In genomic region chr1:84573967-84574842, GRCh38 we compare ENCODE assay signal across 8 cellular contexts. TPM values are rescaled to one million over a fixed set of nuclear protein-coding genes. Genes with fewer than 3 reads are reported as not detected.
DNase-seq lines count a peak whose midpoint lies in the region; ATAC-seq and TF ChIP-seq lines count a peak whose summit lies in the region.

Gene CTBS, minus strand, starts transcription at chr1:84574440. Its CDS starts 25 bp downstream, at chr1:84574415.

- no peaks in the 10 kb centered on the region for H3K27me3 Mint-ChIP-seq in activated naive CD8-positive, alpha-beta T cell treated with anti-CD3 and anti-CD28 coated beads for 36 hours
- peaks cover 4% of the 10 kb centered on the region for H3K27me3 Mint-ChIP-seq in glutamatergic neuron (ENCODE audit: unreplicated experiment)

- peak; percentile 73 for TF ChIP-seq POLR2A in NB4 (IDR thresholded peaks at IDR 0.05; ENCODE audit: extremely low read depth, insufficient read length)

- peaks cover 29% of the 10 kb centered on the region for H3K79me2 ChIP-seq in osteoblast (ENCODE audit: insufficient read depth, low read length)

- H3K9me3 ChIP-seq in osteoblast (ENCODE audit: low read depth, low read length) (no peaks in the 10 kb centered on the region), thoracic aorta (no peaks in the 10 kb centered on the region)

- peak within 1 kb of the TSS; percentile 95 for H3K4me3 Mint-ChIP-seq in activated naive CD8-positive, alpha-beta T cell treated with anti-CD3 and anti-CD28 coated beads for 36 hours
- peak within 1 kb of the TSS; percentile 95 for H3K4me3 Mint-ChIP-seq in glutamatergic neuron (ENCODE audit: unreplicated experiment)

- peak within 1 kb of the TSS; percentile 90 for H3K4me2 ChIP-seq in osteoblast (ENCODE audit: insufficient read depth, low read length)

- CTCF ChIA-PET in GM10248 (lab: Yijun Ruan, JAX): interaction anchor here (0.7 to 2.6 kb wide), 14 partner anchors 9 to 371 kb away, joined by 3 to 8 read pairs (median 5); partner anchors contain the start of genes GNG5 and SPATA1

- peaks cover 34% of the 10 kb centered on the region for H3K4me1 ChIP-seq in osteoblast (ENCODE audit: insufficient read depth, low read length)
- H3K4me1 ChIP-seq in thoracic aorta (ENCODE audit: control insufficient read depth in 1 of 2, low read depth in 2 of 2): peaks cover 13 to 24% of the 10 kb centered on the region in 2 donors

- H3K4me3 ChIP-seq in NB4 (ENCODE audit: low read depth, low read length) (peak within 1 kb of the TSS; percentile 90), osteoblast (ENCODE audit: insufficient read depth, low read length) (peak within 1 kb of the TSS; percentile 81), thoracic aorta (peak within 1 kb of the TSS; percentile 77)

- peaks cover 34% of the 10 kb centered on the region for H3K4me1 Mint-ChIP-seq in activated naive CD8-positive, alpha-beta T cell treated with anti-CD3 and anti-CD28 coated beads for 36 hours
- H3K4me1 Mint-ChIP-seq in glutamatergic neuron (ENCODE audit: low read depth, unreplicated experiment): peaks cover 11% of the 10 kb centered on the region

- TF ChIP-seq CTCF in GM10248 (IDR thresholded peaks at IDR 0.05; ENCODE audit: control extremely low read depth, extremely low read depth, low read depth, missing control alignments): no peak
- no peak for TF ChIP-seq CTCF in NB4 (IDR thresholded peaks at IDR 0.05; ENCODE audit: low read depth, low read length)
- TF ChIP-seq CTCF in glutamatergic neuron (IDR thresholded peaks at IDR 0.05; ENCODE audit: partially characterized antibody, unreplicated experiment): no peak
- no peak for TF ChIP-seq CTCF in osteoblast (IDR thresholded peaks at IDR 0.05; ENCODE audit: extremely low read depth, low read depth, low read length)
- TF ChIP-seq CTCF in thoracic aorta (IDR thresholded peaks at IDR 0.05): no peak

- peak within 1 kb of the TSS; percentile 96 for H3K27ac ChIP-seq in osteoblast (ENCODE audit: low read depth, low read length)
- H3K27ac ChIP-seq in thoracic aorta: peak within 1 kb of the TSS; percentile 98

- H2AFZ ChIP-seq in osteoblast (ENCODE audit: low read length): peak within 1 kb of the TSS; percentile 95

- peaks cover 31% of the 10 kb centered on the region for H3K36me3 Mint-ChIP-seq in activated naive CD8-positive, alpha-beta T cell treated with anti-CD3 and anti-CD28 coated beads for 36 hours
- H3K36me3 Mint-ChIP-seq in glutamatergic neuron (ENCODE audit: unreplicated experiment): no peaks in the 10 kb centered on the region

- ATAC-seq in HG02571 (IDR thresholded peaks at IDR 0.05; ENCODE audit: unreplicated experiment) (peak; percentile 83), thoracic aorta (ENCODE audit: insufficient number of reproducible peaks, low FRiP score, low read depth) (peak; percentile 59)

- DNase-seq in GM10248 (ENCODE audit: extremely low spot score): peak; percentile 98
- peak; percentile 93 for DNase-seq in NB4 (ENCODE audit: low read depth)
- DNase-seq in SKM-1 (lab: John Stamatoyannopoulos, UW; ENCODE audit: unreplicated experiment): peak; percentile 88
- peak; percentile 85 for DNase-seq in activated naive CD8-positive, alpha-beta T cell treated with anti-CD3 and anti-CD28 coated beads for 36 hours
- peak; percentile 84 for DNase-seq in glutamatergic neuron
- DNase-seq in osteoblast (ENCODE audit: insufficient read length, low spot score, missing footprints): peak; percentile 96
- DNase-seq in thoracic aorta (ENCODE audit: low spot score): peak; percentile 52

- POLR2A ChIA-PET in GM10248 (lab: Yijun Ruan, JAX): interaction anchor here (0.7 to 2.0 kb wide), 4 partner anchors 11 to 68 kb away, joined by 3 to 18 read pairs (median 6); partner anchors contain the start of genes GNG5 and SPATA1

- peaks cover 6% of the 10 kb centered on the region for H3K9me3 Mint-ChIP-seq in activated naive CD8-positive, alpha-beta T cell treated with anti-CD3 and anti-CD28 coated beads for 36 hours
- peaks cover 13% of the 10 kb centered on the region for H3K9me3 Mint-ChIP-seq in glutamatergic neuron (ENCODE audit: unreplicated experiment)

- no peaks in the 10 kb centered on the region for H3K27me3 ChIP-seq in osteoblast (ENCODE audit: insufficient read depth, low read length)
- no peaks in the 10 kb centered on the region for H3K27me3 ChIP-seq in thoracic aorta (replicated peaks; ENCODE audit: insufficient read depth)

- no peaks in the 10 kb centered on the region for H4K20me1 ChIP-seq in osteoblast (ENCODE audit: insufficient read depth, low read length)

- H3K27ac Mint-ChIP-seq in activated naive CD8-positive, alpha-beta T cell treated with anti-CD3 and anti-CD28 coated beads for 36 hours: peak within 1 kb of the TSS; percentile 99
- peak within 1 kb of the TSS; percentile 78 for H3K27ac Mint-ChIP-seq in glutamatergic neuron (ENCODE audit: unreplicated experiment)

- H3K36me3 ChIP-seq in osteoblast (ENCODE audit: insufficient read depth, low read length): peaks cover 8% of the 10 kb centered on the region
- no peaks in the 10 kb centered on the region for H3K36me3 ChIP-seq in thoracic aorta

RNA-seq across cellular contexts. Expression of gene CTBS, which starts in this region (rescaled TPM):
- 10 to 100 TPM; 10.6 to 12.6 TPM for total RNA-seq in activated naive CD8-positive, alpha-beta T cell treated with anti-CD3 and anti-CD28 coated beads for 36 hours
- total RNA-seq in glutamatergic neuron (ENCODE audit: unreplicated experiment) (2.0 TPM), osteoblast (13.0 and 18.3 TPM in 2 replicates), thoracic aorta (10 to 100 TPM; 21.5 to 28.3 TPM)

Comparison
In these comparisons a context has a peak if more than half of its experiments do, and no peak if none do; other contexts are left out.
1. Peak in every context shown above with its lines: DNase-seq, ATAC-seq, H3K4me3 ChIP-seq and H3K27ac ChIP-seq.